ENCODE assay signal across 9 cellular contexts in the genomic region with DNA sequence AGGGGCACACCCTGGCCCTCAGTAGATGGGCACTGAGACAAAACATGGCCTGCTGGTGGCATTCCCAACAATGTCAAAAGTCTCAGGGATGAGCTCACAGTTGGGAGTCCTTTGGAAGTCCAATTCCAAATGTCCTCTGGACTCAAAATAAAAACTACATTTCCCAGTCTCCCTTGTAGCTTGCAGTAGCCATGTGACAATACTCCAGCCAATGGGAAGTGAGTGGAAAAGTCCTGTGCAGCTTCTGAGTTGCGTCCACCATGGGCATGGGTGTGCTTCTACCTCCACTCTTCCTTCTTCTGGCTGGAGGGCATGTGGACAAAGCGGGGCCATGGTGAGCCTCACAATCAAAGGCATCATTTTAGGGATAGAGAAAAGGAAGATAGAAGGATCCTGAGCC. TPM values are rescaled to one million over a fixed set of nuclear protein-coding genes. Genes with fewer than 3 reads are reported as not detected.
A peak's percentile ranks its signal among the peaks of the same experiment; 100 is the strongest.
DNase-seq lines count a peak whose midpoint lies in the region; ATAC-seq and TF ChIP-seq lines count a peak whose summit lies in the region.
"Had no signal": no experiment of that assay in that cellular context is flagged by ENCODE, and none has a peak within 500 bp of the region (broad histone marks: within the 10 kb centered on the region; RNA-seq: fewer than 3 reads in every experiment).

No MANE protein-coding gene starts in this region.

- TF ChIP-seq CTCF in HFFc6 (IDR thresholded peaks at IDR 0.05) (no peak), ascending aorta (IDR thresholded peaks at IDR 0.05) (no peak), type B pancreatic cell (conservative IDR thresholded peaks at IDR 0.05) (no peak)

- H3K27me3 ChIP-seq in ascending aorta, result no peaks in the 10 kb centered on the region

- intact Hi-C loops in ascending aorta (cut with DNase I), result loop anchor here (1.0 to 10.0 kb wide), 4 partner anchors 20 to 397 kb away; a partner anchor contains a TSS

- H3K4me1 Mint-ChIP-seq in HFFc6 (ENCODE audit: low read depth) (peaks cover 39% of the 10 kb centered on the region), type B pancreatic cell (ENCODE audit: unreplicated experiment) (no peaks in the 10 kb centered on the region)
- H3K4me1 Mint-ChIP-seq: activated naive CD8-positive, alpha-beta T cell treated with anti-CD3 and anti-CD28 coated beads, Interleukin-2, amount 10 ng/mL, durations not matched to agents 7 days and 5 days; memory B cell had no signal

- H3K36me3 Mint-ChIP-seq in HFFc6 (ENCODE audit: low read depth) (no peaks in the 10 kb centered on the region), type B pancreatic cell (no peaks in the 10 kb centered on the region)
- H3K36me3 Mint-ChIP-seq: activated naive CD8-positive, alpha-beta T cell treated with anti-CD3 and anti-CD28 coated beads, Interleukin-2, amount 10 ng/mL, durations not matched to agents 7 days and 5 days; memory B cell had no signal

- DNase-seq in HFFc6 (peak; percentile 72), ascending aorta (ENCODE audit: low spot score in 2 of 2) (no peak), hepatic stellate cell (ENCODE audit: low spot score) (peak; percentile 88), stromal cell of bone marrow (ENCODE audit: low read depth) (peak; percentile 53), type B pancreatic cell (ENCODE audit: extremely low spot score, unreplicated experiment) (no peak)
- DNase-seq: activated naive CD8-positive, alpha-beta T cell treated with anti-CD3 and anti-CD28 coated beads, Interleukin-2, amount 10 ng/mL, durations not matched to agents 7 days and 5 days had no signal

- peak overlapping the region in 1 of 2 donors; percentile 4 for H3K4me3 ChIP-seq in ascending aorta

- no peaks in the 10 kb centered on the region for H3K9me3 Mint-ChIP-seq in HFFc6
- H3K9me3 Mint-ChIP-seq in type B pancreatic cell, result no peaks in the 10 kb centered on the region
- H3K9me3 Mint-ChIP-seq: activated naive CD8-positive, alpha-beta T cell treated with anti-CD3 and anti-CD28 coated beads, Interleukin-2, amount 10 ng/mL, durations not matched to agents 7 days and 5 days; memory B cell had no signal

- H3K27me3 Mint-ChIP-seq in HFFc6 (ENCODE audit: insufficient read depth) (no peaks in the 10 kb centered on the region; the same call in none of the 2 replicates), type B pancreatic cell (peaks cover 39% of the 10 kb centered on the region)

- no peaks in the 10 kb centered on the region for H3K36me3 ChIP-seq in ascending aorta

- no peak for ATAC-seq in GM19035 (IDR thresholded peaks at IDR 0.05; ENCODE audit: unreplicated experiment)
- no peak for ATAC-seq in GM19452 (IDR thresholded peaks at IDR 0.05; ENCODE audit: unreplicated experiment)

- H3K27ac Mint-ChIP-seq in HFFc6, result peak overlapping the region; percentile 96
- H3K27ac Mint-ChIP-seq in type B pancreatic cell, result no peak overlapping the region
- H3K27ac Mint-ChIP-seq: activated naive CD8-positive, alpha-beta T cell treated with anti-CD3 and anti-CD28 coated beads, Interleukin-2, amount 10 ng/mL, durations not matched to agents 7 days and 5 days; memory B cell had no signal

- H3K27ac ChIP-seq in ascending aorta, result peak overlapping the region; percentile 77 to 85

- peak overlapping the region; percentile 78 for H3K4me3 Mint-ChIP-seq in HFFc6
- no peak overlapping the region for H3K4me3 Mint-ChIP-seq in type B pancreatic cell
- H3K4me3 Mint-ChIP-seq: activated naive CD8-positive, alpha-beta T cell treated with anti-CD3 and anti-CD28 coated beads, Interleukin-2, amount 10 ng/mL, durations not matched to agents 7 days and 5 days; memory B cell had no signal

- H3K4me1 ChIP-seq in ascending aorta, result peaks cover 8 to 11% of the 10 kb centered on the region in 2 donors

- no peaks in the 10 kb centered on the region for H3K9me3 ChIP-seq in ascending aorta

RNA-seq across cellular contexts. Expression of a gene that starts 5.8 kb away (rescaled TPM):
- total RNA-seq in HFFc6 (2021; fragmentation: NEBNext Ultra II Directional; extraction: Animal tissue kit (Norgen Biotek cat#: 25700)), result 10 to 100 TPM; 81.5 to 96.1 (median 87.6) TPM
- 234 TPM for total RNA-seq in ascending aorta
- 0.29 and 8.2 TPM in 2 replicates for total RNA-seq in type B pancreatic cell (ENCODE audit: low replicate concordance)
- total RNA-seq: activated naive CD8-positive, alpha-beta T cell treated with anti-CD3 and anti-CD28 coated beads, Interleukin-2, amount 10 ng/mL, durations not matched to agents 7 days and 5 days had no signal

RNA-seq across cellular contexts. Expression of a gene that starts 24.5 kb away (rescaled TPM):
- not detected for total RNA-seq in HFFc6 (2021; fragmentation: NEBNext Ultra II Directional; extraction: Animal tissue kit (Norgen Biotek cat#: 25700))
- total RNA-seq in ascending aorta, result not detected
- total RNA-seq in type B pancreatic cell (ENCODE audit: low replicate concordance), result not detected in 2 replicates
- total RNA-seq: activated naive CD8-positive, alpha-beta T cell treated with anti-CD3 and anti-CD28 coated beads, Interleukin-2, amount 10 ng/mL, durations not matched to agents 7 days and 5 days had no signal

RNA-seq across cellular contexts. Expression of a gene that starts 24.7 kb away (rescaled TPM):
- total RNA-seq in HFFc6 (2021; fragmentation: NEBNext Ultra II Directional; extraction: Animal tissue kit (Norgen Biotek cat#: 25700)), result not detected
- total RNA-seq in ascending aorta (23.2 TPM), type B pancreatic cell (ENCODE audit: low replicate concordance) (not detected in 2 replicates)

RNA-seq across cellular contexts. Expression of a gene that starts 44.8 kb away (rescaled TPM):
- total RNA-seq in HFFc6 (2021; fragmentation: NEBNext Ultra II Directional; extraction: Animal tissue kit (Norgen Biotek cat#: 25700)), result not detected
- total RNA-seq in ascending aorta, result 64.8 TPM
- 0.10 and 5.2 TPM in 2 replicates for total RNA-seq in type B pancreatic cell (ENCODE audit: low replicate concordance)
- total RNA-seq: activated naive CD8-positive, alpha-beta T cell treated with anti-CD3 and anti-CD28 coated beads, Interleukin-2, amount 10 ng/mL, durations not matched to agents 7 days and 5 days had no signal

Comparison
In these comparisons a context has a peak if more than half of its experiments do, and no peak if none do; other contexts are left out.
1. DNase-seq: peak in HFFc6 (single experiment), hepatic stellate cell (single experiment) and stromal cell of bone marrow (single experiment); none in ascending aorta (0 of 2) and type B pancreatic cell (single experiment).
2. RNA of a gene that starts 24.7 kb away (total RNA-seq): 23.2 TPM in ascending aorta (single experiment); not detected in HFFc6 and not detected in type B pancreatic cell; every median in the first group is over 10 times any median in the second.